Comparison of ENCODE assay signal across 14 cellular contexts in genomic region chr17:78330570-78331224, GRCh38. TPM values are rescaled to one million over a fixed set of nuclear protein-coding genes. Genes with fewer than 3 reads are reported as not detected.
DNase-seq lines count a peak whose midpoint lies in the region; ATAC-seq and TF ChIP-seq lines count a peak whose summit lies in the region.
"Had no signal": no experiment of that assay in that cellular context is flagged by ENCODE, and none has a peak within 500 bp of the region (broad histone marks: within the 10 kb centered on the region; RNA-seq: fewer than 3 reads in every experiment).

No MANE protein-coding gene starts in this region.

- no peak overlapping the region for H2AK5ac ChIP-seq in trophoblast cell (ENCODE audit: low read length)

- no peak overlapping the region for H4K91ac ChIP-seq in trophoblast cell (ENCODE audit: low read depth, low read length)

- no peak overlapping the region for H3K4me2 ChIP-seq in trophoblast cell (ENCODE audit: low read length)

- no peak overlapping the region for H3K23ac ChIP-seq in trophoblast cell (ENCODE audit: low read length)

- no peaks in the 10 kb centered on the region for H3K79me2 ChIP-seq in trophoblast cell (ENCODE audit: control insufficient read depth, insufficient read depth, low read length, poor library complexity)

- no peak for ATAC-seq in stimulated activated naive B cell treated with anti-CD40 and anti-IgM and Interleukin-4, amounts not matched to agents 10 μg/mL and 1 μg/mL and 100 μg/mL, for 72 hours (replicated peaks)
- no peak for ATAC-seq in GM18505 (IDR thresholded peaks at IDR 0.05; ENCODE audit: unreplicated experiment)
- no peak for ATAC-seq in HG02885 (IDR thresholded peaks at IDR 0.05; ENCODE audit: poor library complexity, unreplicated experiment)
- ATAC-seq: T-cell had no signal

- H3K4me1 Mint-ChIP-seq in activated naive CD4-positive, alpha-beta T cell treated with anti-CD3 and anti-CD28 coated beads, Interleukin-2, amount 50 U/mL, for 24 hours, result peaks cover 38% of the 10 kb centered on the region
- H3K4me1 Mint-ChIP-seq in activated naive CD4-positive, alpha-beta T cell treated with anti-CD3 and anti-CD28 coated beads for 36 hours (ENCODE audit: low read depth), result peaks cover 39% of the 10 kb centered on the region
- peaks cover 23 to 50% of the 10 kb centered on the region in 2 donors for H3K4me1 Mint-ChIP-seq in stimulated activated naive B cell treated with anti-CD40 and anti-IgM and Interleukin-4, amounts not matched to agents 10 μg/mL and 1 μg/mL and 100 μg/mL, for 72 hours

- no peak for DNase-seq in activated naive CD4-positive, alpha-beta T cell treated with anti-CD3 and anti-CD28 coated beads for 36 hours
- no peak for DNase-seq in adipocyte (ENCODE audit: low read depth)
- DNase-seq in kidney tubule cell (ENCODE audit: low spot score), result peak; percentile 64
- no peak for DNase-seq in stimulated activated naive B cell treated with anti-CD40 and anti-IgM and Interleukin-4, amounts not matched to agents 10 μg/mL and 1 μg/mL and 100 μg/mL, for 72 hours
- DNase-seq in trophoblast cell, result no peak
- DNase-seq: activated naive CD8-positive, alpha-beta T cell treated with anti-CD3 and anti-CD28 coated beads for 36 hours; effector CD8-positive, alpha-beta T cell; NCI-H774; T-cell; tibial artery had no signal

- H3K9me3 Mint-ChIP-seq in activated naive CD4-positive, alpha-beta T cell treated with anti-CD3 and anti-CD28 coated beads, Interleukin-2, amount 50 U/mL, for 24 hours, result no peaks in the 10 kb centered on the region
- no peaks in the 10 kb centered on the region for H3K9me3 Mint-ChIP-seq in activated naive CD4-positive, alpha-beta T cell treated with anti-CD3 and anti-CD28 coated beads for 36 hours
- no peaks in the 10 kb centered on the region for H3K9me3 Mint-ChIP-seq in stimulated activated naive B cell treated with anti-CD40 and anti-IgM and Interleukin-4, amounts not matched to agents 10 μg/mL and 1 μg/mL and 100 μg/mL, for 72 hours
- H3K9me3 Mint-ChIP-seq: activated naive CD8-positive, alpha-beta T cell treated with anti-CD3 and anti-CD28 coated beads for 36 hours; T-cell had no signal

- no peak overlapping the region for H4K8ac ChIP-seq in trophoblast cell (ENCODE audit: low read depth, low read length)

- H3K9me3 ChIP-seq in adipocyte (ENCODE audit: control insufficient read depth, low read length) (no peaks in the 10 kb centered on the region), trophoblast cell (ENCODE audit: insufficient read depth, low read depth, low read length) (no peaks in the 10 kb centered on the region)
- H3K9me3 ChIP-seq: tibial artery had no signal

- no peak overlapping the region for H3K4me3 ChIP-seq in adipocyte (ENCODE audit: low read length)
- no peak overlapping the region for H3K4me3 ChIP-seq in trophoblast cell (ENCODE audit: low read depth, low read length)
- H3K4me3 ChIP-seq: skin epidermis, tibial artery had no signal

- H3K9ac ChIP-seq in adipocyte (ENCODE audit: low read length), result peak overlapping the region; percentile 23
- H3K9ac ChIP-seq in trophoblast cell (ENCODE audit: low read length), result no peak overlapping the region

- no peak overlapping the region for H2BK120ac ChIP-seq in trophoblast cell (ENCODE audit: insufficient read depth, low read length, poor library complexity)

- no peak overlapping the region for H3K4ac ChIP-seq in trophoblast cell (ENCODE audit: low read depth, low read length)

- no peaks in the 10 kb centered on the region for H3K36me3 Mint-ChIP-seq in activated naive CD4-positive, alpha-beta T cell treated with anti-CD3 and anti-CD28 coated beads, Interleukin-2, amount 50 U/mL, for 24 hours
- no peaks in the 10 kb centered on the region for H3K36me3 Mint-ChIP-seq in activated naive CD4-positive, alpha-beta T cell treated with anti-CD3 and anti-CD28 coated beads for 36 hours (ENCODE audit: low read depth)
- H3K36me3 Mint-ChIP-seq in stimulated activated naive B cell treated with anti-CD40 and anti-IgM and Interleukin-4, amounts not matched to agents 10 μg/mL and 1 μg/mL and 100 μg/mL, for 72 hours, result no peaks in the 10 kb centered on the region
- H3K36me3 Mint-ChIP-seq: activated naive CD8-positive, alpha-beta T cell treated with anti-CD3 and anti-CD28 coated beads for 36 hours; T-cell had no signal

- H2AFZ ChIP-seq in trophoblast cell (ENCODE audit: insufficient read depth, low read length, poor library complexity), result no peak overlapping the region

- intact Hi-C loops in activated naive CD4-positive, alpha-beta T cell treated with anti-CD3 and anti-CD28 coated beads for 36 hours (cut with micrococcal nuclease), result no loop called here

- no peaks in the 10 kb centered on the region for H3K27me3 ChIP-seq in adipocyte (replicated peaks; ENCODE audit: control insufficient read depth, insufficient read depth, low read length)
- no peaks in the 10 kb centered on the region for H3K27me3 ChIP-seq in trophoblast cell (ENCODE audit: insufficient read depth, low read length)
- H3K27me3 ChIP-seq: tibial artery had no signal

- no peak overlapping the region for H3K18ac ChIP-seq in trophoblast cell (ENCODE audit: low read length)

- no peaks in the 10 kb centered on the region for H3K79me1 ChIP-seq in trophoblast cell (ENCODE audit: low read length)

- no peak overlapping the region for H2BK5ac ChIP-seq in trophoblast cell (ENCODE audit: low read depth, low read length, poor library complexity)

- H3K4me1 ChIP-seq in adipocyte (ENCODE audit: control insufficient read depth, insufficient read depth, low read length) (peaks cover 54% of the 10 kb centered on the region), trophoblast cell (ENCODE audit: control insufficient read depth in 1 of 2, insufficient read depth in 2 of 2, low read length in 2 of 2) (no peaks in the 10 kb centered on the region)

- no peak overlapping the region for H3K14ac ChIP-seq in trophoblast cell (ENCODE audit: low read length)

- WGBS in trophoblast cell (ENCODE audit: extremely low coverage, insufficient coverage, insufficient read length), result no CpG with 5 or more reads among the region's 13 CpGs

- H3K36me3 ChIP-seq in adipocyte (ENCODE audit: control insufficient read depth, insufficient read depth, low read length, severe bottlenecking), result no peaks in the 10 kb centered on the region
- H3K36me3 ChIP-seq in trophoblast cell (ENCODE audit: control insufficient read depth in 1 of 2, insufficient read depth in 2 of 2, low read length in 2 of 2), result no peaks in the 10 kb centered on the region
- H3K36me3 ChIP-seq: tibial artery had no signal

- H2BK12ac ChIP-seq in trophoblast cell (ENCODE audit: low read length), result no peak overlapping the region

- no peak overlapping the region for H3K27ac ChIP-seq in trophoblast cell (ENCODE audit: low read depth, low read length)
- H3K27ac ChIP-seq: tibial artery had no signal

- H3K27ac Mint-ChIP-seq in activated naive CD4-positive, alpha-beta T cell treated with anti-CD3 and anti-CD28 coated beads, Interleukin-2, amount 50 U/mL, for 24 hours, result peak overlapping the region; percentile 47
- no peak overlapping the region for H3K27ac Mint-ChIP-seq in activated naive CD4-positive, alpha-beta T cell treated with anti-CD3 and anti-CD28 coated beads for 36 hours
- peak overlapping the region; percentile 39 for H3K27ac Mint-ChIP-seq in stimulated activated naive B cell treated with anti-CD40 and anti-IgM and Interleukin-4, amounts not matched to agents 10 μg/mL and 1 μg/mL and 100 μg/mL, for 72 hours
- H3K27ac Mint-ChIP-seq: activated naive CD8-positive, alpha-beta T cell treated with anti-CD3 and anti-CD28 coated beads for 36 hours had no signal

- peak overlapping the region; percentile 42 for H3K4me3 Mint-ChIP-seq in activated naive CD4-positive, alpha-beta T cell treated with anti-CD3 and anti-CD28 coated beads, Interleukin-2, amount 50 U/mL, for 24 hours
- H3K4me3 Mint-ChIP-seq in activated naive CD4-positive, alpha-beta T cell treated with anti-CD3 and anti-CD28 coated beads for 36 hours, result no peak overlapping the region
- H3K4me3 Mint-ChIP-seq in stimulated activated naive B cell treated with anti-CD40 and anti-IgM and Interleukin-4, amounts not matched to agents 10 μg/mL and 1 μg/mL and 100 μg/mL, for 72 hours, result no peak overlapping the region
- H3K4me3 Mint-ChIP-seq: activated naive CD8-positive, alpha-beta T cell treated with anti-CD3 and anti-CD28 coated beads for 36 hours; T-cell had no signal

- CTCF ChIA-PET in activated naive CD4-positive, alpha-beta T cell treated with anti-CD3 and anti-CD28 coated beads for 36 hours (lab: Charles Lee), result no interaction called here

- H4K12ac ChIP-seq in trophoblast cell (ENCODE audit: low read depth, low read length), result no peak overlapping the region

- TF ChIP-seq POLR2A in GM18505 (IDR thresholded peaks at IDR 0.05; ENCODE audit: borderline replicate concordance, extremely low read depth, insufficient read depth, insufficient read length), result no peak

- no peaks in the 10 kb centered on the region for H3K27me3 Mint-ChIP-seq in activated naive CD4-positive, alpha-beta T cell treated with anti-CD3 and anti-CD28 coated beads, Interleukin-2, amount 50 U/mL, for 24 hours
- H3K27me3 Mint-ChIP-seq in activated naive CD4-positive, alpha-beta T cell treated with anti-CD3 and anti-CD28 coated beads for 36 hours (ENCODE audit: low read depth), result no peaks in the 10 kb centered on the region
- no peaks in the 10 kb centered on the region for H3K27me3 Mint-ChIP-seq in stimulated activated naive B cell treated with anti-CD40 and anti-IgM and Interleukin-4, amounts not matched to agents 10 μg/mL and 1 μg/mL and 100 μg/mL, for 72 hours
- H3K27me3 Mint-ChIP-seq: activated naive CD8-positive, alpha-beta T cell treated with anti-CD3 and anti-CD28 coated beads for 36 hours; T-cell had no signal

RNA-seq across cellular contexts. Expression of gene SOCS3, which starts 29.2 kb away (rescaled TPM):
- 100 to 1,000 TPM; 281 to 290 TPM for total RNA-seq in activated naive CD4-positive, alpha-beta T cell treated with anti-CD3 and anti-CD28 coated beads for 36 hours
- 33.2 and 33.8 TPM in 2 replicates for polyA plus RNA-seq in trophoblast cell (2013)

RNA-seq across cellular contexts. Expression of gene PGS1, which starts 47.8 kb away (rescaled TPM):
- total RNA-seq in activated naive CD4-positive, alpha-beta T cell treated with anti-CD3 and anti-CD28 coated beads for 36 hours, result 10 to 100 TPM; 69.0 to 73.1 TPM
- 23.9 and 26.5 TPM in 2 replicates for polyA plus RNA-seq in trophoblast cell (2013)
